In genomic region chr7:92582948-92583347, GRCh38 we compare ENCODE assay signal across 28 cellular contexts.
"Had no signal": no experiment of that assay in that cellular context is flagged by ENCODE, and none has a peak within 500 bp of the region (broad histone marks: within the 10 kb centered on the region; RNA-seq: fewer than 3 reads in every experiment).

No MANE protein-coding gene starts in this region.

- H3K27ac ChIP-seq: ascending aorta, body of pancreas, coronary artery, RWPE1, SJCRH30 had no signal

- H3K9me3 ChIP-seq: body of pancreas, SJCRH30 had no signal

- FAIRE-seq: bronchial epithelial cell had no signal

- H3K27ac Mint-ChIP-seq: activated CD4-positive, alpha-beta T cell treated with anti-CD3 and anti-CD28 coated beads, Interleukin-2, amount 10 ng/mL, durations not matched to agents 7 days and 5 days; activated CD8-positive, alpha-beta memory T cell treated with anti-CD3 and anti-CD28 coated beads, Interleukin-2, amount 10 ng/mL, durations not matched to agents 7 days and 5 days; T-helper 1 cell treated with Interleukin-12 subunit alpha and Interleukin-12 subunit beta and Interleukin-4 antibody, amounts not matched to agents 30 μg/mL and 1 μg/mL, for 36 hours; WTC11 had no signal

- H3K4me3 Mint-ChIP-seq: activated CD4-positive, alpha-beta T cell treated with anti-CD3 and anti-CD28 coated beads, Interleukin-2, amount 10 ng/mL, durations not matched to agents 7 days and 5 days; activated CD8-positive, alpha-beta memory T cell treated with anti-CD3 and anti-CD28 coated beads, Interleukin-2, amount 10 ng/mL, durations not matched to agents 7 days and 5 days; T-helper 1 cell treated with Interleukin-12 subunit alpha and Interleukin-12 subunit beta and Interleukin-4 antibody, amounts not matched to agents 30 μg/mL and 1 μg/mL, for 36 hours; WTC11 had no signal

- H3K27me3 Mint-ChIP-seq: activated CD4-positive, alpha-beta T cell treated with anti-CD3 and anti-CD28 coated beads, Interleukin-2, amount 10 ng/mL, durations not matched to agents 7 days and 5 days; activated CD8-positive, alpha-beta memory T cell treated with anti-CD3 and anti-CD28 coated beads, Interleukin-2, amount 10 ng/mL, durations not matched to agents 7 days and 5 days had no signal

- H3K4me1 Mint-ChIP-seq: WTC11 had no signal

- H3K4me3 ChIP-seq: ascending aorta, body of pancreas, coronary artery, SJCRH30 had no signal

- H3K27me3 ChIP-seq: ascending aorta, body of pancreas, SJCRH30 had no signal

- DNase-seq: activated CD4-positive, alpha-beta T cell treated with anti-CD3 and anti-CD28 coated beads, Interleukin-2, amount 10 ng/mL, durations not matched to agents 7 days and 5 days; activated CD4-positive, CD25-positive, alpha-beta regulatory T cell treated with anti-CD3 and anti-CD28 coated beads, Interleukin-2, amount 50 U/mL, for 72 hours; activated CD8-positive, alpha-beta memory T cell treated with anti-CD3 and anti-CD28 coated beads, Interleukin-2, amount 10 ng/mL, durations not matched to agents 7 days and 5 days; activated effector memory CD4-positive, alpha-beta T cell treated with Interleukin-2 at 50 U/mL for 16 hours; activated naive CD4-positive, alpha-beta T cell treated with Interleukin-2 at 50 U/mL for 16 hours; amniotic stem cell; body of pancreas; central memory CD4-positive, alpha-beta T cell; MM.1S; NCI-H1105; NCI-H1436; NCI-H1694 treated with DMSO at 0.1 percent for 48 hours; NCI-H2029 treated with DMSO at 0.1 percent for 48 hours; NCI-H345; NCI-H510A; NCI-H526 treated with DMSO at 0.1 percent for 48 hours; NK-92 treated with Interleukin-12 subunit alpha and Interleukin-12 subunit beta, amount 100 ng/mL, for 24 hours; OCI-M1; Right ventricle myocardium superior; SJCRH30; T-helper 9 cell had no signal

- ATAC-seq: activated CD8-positive, alpha-beta memory T cell treated with anti-CD3 and anti-CD28 coated beads, Interleukin-2, amount 10 ng/mL, durations not matched to agents 7 days and 5 days; body of pancreas; Panc1; WTC11 had no signal
